In genomic region chr19:9818175-9818733, GRCh38 we compare ENCODE assay signal across 8 cellular contexts. TPM values are rescaled to one million over a fixed set of nuclear protein-coding genes. Genes with fewer than 3 reads are reported as not detected.
DNase-seq lines count a peak whose midpoint lies in the region; ATAC-seq and TF ChIP-seq lines count a peak whose summit lies in the region.

No MANE protein-coding gene starts in this region.

- H3K36me3 ChIP-seq in adrenal gland (replicated peaks in 1 of 2) (peaks cover 0 to 11% of the 10 kb centered on the region in 2 donors), thyroid gland (peaks cover 0 to 8% of the 10 kb centered on the region in 2 donors)

- TF ChIP-seq CTCF in adrenal gland (IDR thresholded peaks at IDR 0.05) = no peak
- peak in 1 of 6 experiments; percentile 7 for TF ChIP-seq CTCF in thyroid gland (IDR thresholded peaks at IDR 0.05)

- H3K9me3 Mint-ChIP-seq in activated T-cell treated with anti-CD3 and anti-CD28 coated beads, Interleukin-2, amount 50 U/mL, for 4 hours = no peaks in the 10 kb centered on the region

- H3K4me3 Mint-ChIP-seq in activated T-cell treated with anti-CD3 and anti-CD28 coated beads, Interleukin-2, amount 50 U/mL, for 4 hours = peak overlapping the region; percentile 91

- ATAC-seq in activated T-cell treated with anti-CD3 and anti-CD28 coated beads, Interleukin-2, amount 50 U/mL, for 4 hours = no peak
- ATAC-seq in GM18498 (IDR thresholded peaks at IDR 0.05; ENCODE audit: unreplicated experiment) (no peak), GM19467 (IDR thresholded peaks at IDR 0.05; ENCODE audit: unreplicated experiment) (no peak)

- H3K4me1 ChIP-seq in adrenal gland (replicated peaks in 1 of 2) (peaks cover 5 to 16% of the 10 kb centered on the region in 2 donors), thyroid gland (peaks cover 9 to 12% of the 10 kb centered on the region in 2 donors)

- H3K9me3 ChIP-seq in adrenal gland (replicated peaks in 1 of 3) (no peaks in the 10 kb centered on the region), thyroid gland (no peaks in the 10 kb centered on the region)

- no peak for DNase-seq in activated T-cell treated with anti-CD3 and anti-CD28 coated beads, Interleukin-2, amount 50 U/mL, for 4 hours
- DNase-seq in activated T-cell treated with anti-CD3 and anti-CD28 coated beads for 4 hours (no peak), adrenal gland (no peak), thyroid gland (no peak), NCI-H128 (lab: John Stamatoyannopoulos, UW; ENCODE audit: unreplicated experiment) (no peak)

- H3K27me3 Mint-ChIP-seq in activated T-cell treated with anti-CD3 and anti-CD28 coated beads, Interleukin-2, amount 50 U/mL, for 4 hours (ENCODE audit: low read depth) = no peaks in the 10 kb centered on the region

- peaks cover 9% of the 10 kb centered on the region for H3K36me3 Mint-ChIP-seq in activated T-cell treated with anti-CD3 and anti-CD28 coated beads, Interleukin-2, amount 50 U/mL, for 4 hours (ENCODE audit: insufficient read depth)

- TF ChIP-seq POLR2A in adrenal gland (IDR thresholded peaks at IDR 0.05) (no peak), thyroid gland (IDR thresholded peaks at IDR 0.05) (no peak)

- H3K4me3 ChIP-seq in adrenal gland (peak overlapping the region; percentile 51 to 92 (median 82)), thyroid gland (replicated peaks in 1 of 3) (peak overlapping the region; percentile 43 to 92 (median 56))

- intact Hi-C loops in adrenal gland (cut with DNase I) = loop anchor here in 1 of 2 donors (10.0 kb wide), 1 partner anchor 673 kb away; the partner anchor contains the start of gene ZNF317
- intact Hi-C loops in thyroid gland (cut with DNase I) = no loop called here

- peaks cover 28% of the 10 kb centered on the region for H3K4me1 Mint-ChIP-seq in activated T-cell treated with anti-CD3 and anti-CD28 coated beads, Interleukin-2, amount 50 U/mL, for 4 hours (ENCODE audit: low read depth)

- 4 to 28% (median 15%) methylated on average over 5 to 39 of the region's 39 CpGs for WGBS in adrenal gland, 4 donors
- WGBS in thyroid gland, 2 donors = 7% methylated on average over 19 to 25 of the region's 39 CpGs

- H3K27ac ChIP-seq in adrenal gland = peak overlapping the region; percentile 73 to 99 (median 97)
- peak overlapping the region; percentile 93 for H3K27ac ChIP-seq in layer of hippocampus (ENCODE audit: low read depth, low read length)
- H3K27ac ChIP-seq in thyroid gland = peak overlapping the region; percentile 75 to 94 (median 84)

- H3K27me3 ChIP-seq in adrenal gland (no peaks in the 10 kb centered on the region), layer of hippocampus (ENCODE audit: control insufficient read depth, insufficient read depth, low read length) (no peaks in the 10 kb centered on the region), thyroid gland (no peaks in the 10 kb centered on the region)

RNA-seq across cellular contexts. Expression of gene FBXL12, which starts 0.6 kb away (rescaled TPM):
- 10 to 100 TPM; 20.8 to 22.7 (median 22.3) TPM for total RNA-seq in activated T-cell treated with anti-CD3 and anti-CD28 coated beads, Interleukin-2, amount 50 U/mL, for 4 hours
- 10 to 100 TPM; 12.4 to 23.7 (median 20.7) TPM for total RNA-seq in adrenal gland
- polyA plus RNA-seq in adrenal gland = 10 to 100 TPM in 2 of 3 donors, 1 to 10 TPM in 1; 6.6 to 31.7 (median 30.6) TPM
- total RNA-seq in thyroid gland = 10 to 100 TPM; 16.7 to 37.1 (median 20.7) TPM

RNA-seq across cellular contexts. Expression of gene UBL5, which starts 9.5 kb away (rescaled TPM):
- 100 to 1,000 TPM; 323 to 345 (median 343) TPM for total RNA-seq in activated T-cell treated with anti-CD3 and anti-CD28 coated beads, Interleukin-2, amount 50 U/mL, for 4 hours
- total RNA-seq in adrenal gland (100 to 1,000 TPM; 410 to 722 (median 460) TPM), thyroid gland (100 to 1,000 TPM; 141 to 743 (median 475) TPM)
- 1,000 to 10,000 TPM in 2 of 3 donors, 100 to 1,000 TPM in 1; 352 to 2,424 (median 1,146) TPM for polyA plus RNA-seq in adrenal gland

RNA-seq across cellular contexts. Expression of gene PIN1, which starts 16.9 kb away (rescaled TPM):
- total RNA-seq in activated T-cell treated with anti-CD3 and anti-CD28 coated beads, Interleukin-2, amount 50 U/mL, for 4 hours = 10 to 100 TPM; 95.8 to 99.4 (median 97.9) TPM
- 100 to 1,000 TPM in 7 of 8 donors, 10 to 100 TPM in 1; 75.5 to 177 (median 120) TPM for total RNA-seq in adrenal gland
- polyA plus RNA-seq in adrenal gland = 10 to 100 TPM; 28.5 to 95.2 (median 94.1) TPM
- total RNA-seq in thyroid gland = 10 to 100 TPM; 50.0 to 98.0 (median 72.3) TPM

RNA-seq across cellular contexts. Expression of gene ZNF846, which starts 49.7 kb away (rescaled TPM):
- 1 to 10 TPM; 2.6 to 3.1 (median 2.7) TPM for total RNA-seq in activated T-cell treated with anti-CD3 and anti-CD28 coated beads, Interleukin-2, amount 50 U/mL, for 4 hours
- total RNA-seq in adrenal gland (10 to 100 TPM in 4 of 8 donors, 1 to 10 TPM in 4; 7.1 to 20.3 (median 9.9) TPM), thyroid gland (10 to 100 TPM; 12.1 to 24.4 (median 19.3) TPM)
- polyA plus RNA-seq in adrenal gland = 10 to 100 TPM in 1 of 3 donors, 1 to 10 TPM in 2; 5.2 to 24.8 (median 7.9) TPM
